Comparison of ENCODE assay signal across 8 cellular contexts in the genomic region with DNA sequence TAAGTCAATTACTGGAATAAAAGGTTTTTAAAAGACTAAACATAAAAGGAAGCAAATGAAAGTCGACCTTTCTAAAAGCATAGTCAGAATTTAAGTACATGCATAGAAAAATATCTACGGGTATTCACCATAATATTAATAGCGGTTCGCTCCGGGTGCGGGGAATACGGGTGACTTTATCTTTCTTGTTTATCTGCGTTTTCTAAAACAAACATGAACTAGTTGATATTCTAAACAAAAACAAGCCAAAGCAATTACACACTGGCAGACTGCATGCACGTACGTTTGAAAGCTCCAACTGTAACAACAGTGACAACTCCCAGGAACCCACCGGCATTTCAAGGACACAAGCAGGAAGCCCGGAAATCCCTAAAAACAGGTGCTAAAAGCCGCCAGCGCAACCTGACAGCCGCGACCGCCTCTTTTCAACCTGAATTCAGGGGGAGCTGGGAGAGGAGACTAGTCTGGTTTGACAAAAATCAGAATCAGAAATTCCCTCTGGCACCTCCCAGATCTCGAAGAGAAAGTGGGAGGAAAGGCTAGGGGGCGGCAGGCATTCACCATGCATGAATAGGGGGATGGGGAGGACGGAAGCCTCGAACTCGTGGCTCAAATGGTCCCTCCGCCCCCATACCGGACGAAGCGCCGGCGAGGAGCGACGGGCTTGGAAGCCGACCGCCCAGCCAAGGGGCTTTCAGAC. TPM values are rescaled to one million over a fixed set of nuclear protein-coding genes. Genes with fewer than 3 reads are reported as not detected.
DNase-seq lines count a peak whose midpoint lies in the region; ATAC-seq and TF ChIP-seq lines count a peak whose summit lies in the region.

No MANE protein-coding gene starts in this region.

- H3K36me3 Mint-ChIP-seq in activated CD8-positive, alpha-beta memory T cell treated with anti-CD3 and anti-CD28 coated beads, Interleukin-2, amount 10 ng/mL, durations not matched to agents 7 days and 5 days, result peaks cover 25% of the 10 kb centered on the region

- H3K9me3 ChIP-seq in left lung, result no peaks in the 10 kb centered on the region

- H3K4me3 Mint-ChIP-seq in activated CD8-positive, alpha-beta memory T cell treated with anti-CD3 and anti-CD28 coated beads, Interleukin-2, amount 10 ng/mL, durations not matched to agents 7 days and 5 days, result peak overlapping the region; percentile 89

- intact Hi-C loops in left lung (cut with DNase I), result no loop called here

- peak overlapping the region; percentile 83 for H3K27ac Mint-ChIP-seq in activated CD8-positive, alpha-beta memory T cell treated with anti-CD3 and anti-CD28 coated beads, Interleukin-2, amount 10 ng/mL, durations not matched to agents 7 days and 5 days

- H3K9me3 Mint-ChIP-seq in activated CD8-positive, alpha-beta memory T cell treated with anti-CD3 and anti-CD28 coated beads, Interleukin-2, amount 10 ng/mL, durations not matched to agents 7 days and 5 days (ENCODE audit: low read depth), result peaks cover 2% of the 10 kb centered on the region

- no peak for TF ChIP-seq CTCF in brain microvascular endothelial cell (IDR thresholded peaks at IDR 0.05; ENCODE audit: low read depth, low read length, missing control alignments)
- no peak for TF ChIP-seq CTCF in left lung (IDR thresholded peaks at IDR 0.05)

- in situ Hi-C loops in brain microvascular endothelial cell (cut with HindIII; ENCODE audit: low pct_ligation_motif_present, low sequenced_read_pairs), result no loop called here

- H3K27me3 Mint-ChIP-seq in activated CD8-positive, alpha-beta memory T cell treated with anti-CD3 and anti-CD28 coated beads, Interleukin-2, amount 10 ng/mL, durations not matched to agents 7 days and 5 days, result no peaks in the 10 kb centered on the region

- peak overlapping the region; percentile 88 for H3K27ac ChIP-seq in brain microvascular endothelial cell
- peak overlapping the region; percentile 90 to 95 for H3K27ac ChIP-seq in left lung

- H3K4me3 ChIP-seq in brain microvascular endothelial cell (ENCODE audit: low read depth, low read length) (peak overlapping the region; percentile 93), left lung (peak overlapping the region; percentile 89 to 98)

- peaks cover 34% of the 10 kb centered on the region for H3K4me1 Mint-ChIP-seq in activated CD8-positive, alpha-beta memory T cell treated with anti-CD3 and anti-CD28 coated beads, Interleukin-2, amount 10 ng/mL, durations not matched to agents 7 days and 5 days

- H3K27me3 ChIP-seq in brain microvascular endothelial cell (replicated peaks), result no peaks in the 10 kb centered on the region
- no peaks in the 10 kb centered on the region for H3K27me3 ChIP-seq in left lung

- CTCF ChIA-PET in activated CD8-positive, alpha-beta memory T cell treated with anti-CD3 and anti-CD28 coated beads, Interleukin-2, amount 10 ng/mL, durations not matched to agents 7 days and 5 days (lab: Charles Lee), result no interaction called here

- no peak for ATAC-seq in activated CD8-positive, alpha-beta memory T cell treated with anti-CD3 and anti-CD28 coated beads, Interleukin-2, amount 10 ng/mL, durations not matched to agents 7 days and 5 days
- ATAC-seq in HG02678 (IDR thresholded peaks at IDR 0.05; ENCODE audit: unreplicated experiment) (peak; percentile 12), left lung (peak; percentile 23), GM18505 (IDR thresholded peaks at IDR 0.05; ENCODE audit: unreplicated experiment) (no peak)

- H3K36me3 ChIP-seq in brain microvascular endothelial cell (replicated peaks) (peaks cover 3% of the 10 kb centered on the region), left lung (no peaks in the 10 kb centered on the region)

- H3K4me1 ChIP-seq in left lung, result peaks cover 15 to 38% of the 10 kb centered on the region in 2 donors

- no peak for TF ChIP-seq POLR2A in GM18505 (IDR thresholded peaks at IDR 0.05; ENCODE audit: borderline replicate concordance, extremely low read depth, insufficient read depth, insufficient read length)

- no peak for DNase-seq in activated CD8-positive, alpha-beta memory T cell treated with anti-CD3 and anti-CD28 coated beads, Interleukin-2, amount 10 ng/mL, durations not matched to agents 7 days and 5 days
- DNase-seq in activated CD8-positive, alpha-beta memory T cell treated with anti-CD3 and anti-CD28 coated beads for 24 hours, result no peak
- DNase-seq in NCI-H345 (lab: John Stamatoyannopoulos, UW), result peak; percentile 63
- no peak for DNase-seq in brain microvascular endothelial cell
- DNase-seq in left lung, result no peak
- DNase-seq in superior temporal gyrus (ENCODE audit: extremely low spot score), result peak; percentile 48

RNA-seq across cellular contexts. Expression of a gene that starts 0.5 kb away (rescaled TPM):
- 10 to 100 TPM; 47.9 to 55.7 TPM for total RNA-seq in activated CD8-positive, alpha-beta memory T cell treated with anti-CD3 and anti-CD28 coated beads, Interleukin-2, amount 10 ng/mL, durations not matched to agents 7 days and 5 days
- 10 to 100 TPM; 71.4 to 73.0 TPM for total RNA-seq in left lung

RNA-seq across cellular contexts. Expression of a gene that starts 49.6 kb away (rescaled TPM):
- total RNA-seq in activated CD8-positive, alpha-beta memory T cell treated with anti-CD3 and anti-CD28 coated beads, Interleukin-2, amount 10 ng/mL, durations not matched to agents 7 days and 5 days, result not detected
- not detected for total RNA-seq in left lung

Comparison
In these comparisons a context has a peak if more than half of its experiments do, and no peak if none do; other contexts are left out.
1. ATAC-seq: peak in HG02678 (single experiment) and left lung (single experiment); none in activated CD8-positive, alpha-beta memory T cell treated with anti-CD3 and anti-CD28 coated beads, Interleukin-2, amount 10 ng/mL, durations not matched to agents 7 days and 5 days (single experiment) and GM18505 (single experiment).
2. DNase-seq: peak in NCI-H345 (single experiment) and superior temporal gyrus (single experiment); none in activated CD8-positive, alpha-beta memory T cell treated with anti-CD3 and anti-CD28 coated beads, Interleukin-2, amount 10 ng/mL, durations not matched to agents 7 days and 5 days (single experiment), activated CD8-positive, alpha-beta memory T cell treated with anti-CD3 and anti-CD28 coated beads for 24 hours (single experiment), brain microvascular endothelial cell (single experiment) and left lung (0 of 2).